18 cellular contexts compared by ENCODE assay signal in genomic region chr16:86073763-86074493, GRCh38.
DNase-seq lines count a peak whose midpoint lies in the region; ATAC-seq, FAIRE-seq and TF ChIP-seq lines count a peak whose summit lies in the region.
"Had no signal": no experiment of that assay in that cellular context is flagged by ENCODE, and none has a peak within 500 bp of the region (broad histone marks: within the 10 kb centered on the region; RNA-seq: fewer than 3 reads in every experiment).

No MANE protein-coding gene starts in this region.

- TF ChIP-seq CTCF in RWPE2 (IDR thresholded peaks at IDR 0.05; ENCODE audit: poor library complexity, severe bottlenecking): no peak
- TF ChIP-seq CTCF in endodermal cell (conservative IDR thresholded peaks at IDR 0.05): no peak
- no peak for TF ChIP-seq CTCF in nephron progenitor cell (IDR thresholded peaks at IDR 0.05)
- no peak for TF ChIP-seq CTCF in transverse colon (IDR thresholded peaks at IDR 0.05)

- no peaks in the 10 kb centered on the region for H3K9me3 Mint-ChIP-seq in endodermal cell
- H3K9me3 Mint-ChIP-seq in nephron progenitor cell: no peaks in the 10 kb centered on the region
- no peaks in the 10 kb centered on the region for H3K9me3 Mint-ChIP-seq in activated CD4-positive, alpha-beta T cell treated with anti-CD3 and anti-CD28 coated beads, Interleukin-2, amount 10 ng/mL, durations not matched to agents 24 days and 14 days
- H3K9me3 Mint-ChIP-seq in naive thymus-derived CD4-positive, alpha-beta T cell: peaks cover 0 to 1% (median 0%) of the 10 kb centered on the region in 11 donors
- H3K9me3 Mint-ChIP-seq: HFFc6 had no signal

- intact Hi-C loops in transverse colon (cut with DNase I; ENCODE audit: low total_unique reads): loop anchor here (2.0 to 10.0 kb wide), 3 partner anchors 231 to 447 kb away; no protein-coding TSS in a partner anchor
- intact Hi-C loops in activated CD4-positive, alpha-beta T cell treated with anti-CD3 and anti-CD28 coated beads, Interleukin-2, amount 10 ng/mL, durations not matched to agents 24 days and 14 days (cut with micrococcal nuclease): loop anchor here (2.0 kb wide), 1 partner anchor 447 kb away; no protein-coding TSS in a partner anchor
- intact Hi-C loops in naive thymus-derived CD4-positive, alpha-beta T cell (cut with micrococcal nuclease): no loop called here

- POLR2A ChIA-PET in naive thymus-derived CD4-positive, alpha-beta T cell (lab: Charles Lee): no interaction called here

- H3K27ac ChIP-seq in RWPE2 (ENCODE audit: poor library complexity, severe bottlenecking): no peak overlapping the region
- no peak overlapping the region for H3K27ac ChIP-seq in endodermal cell (ENCODE audit: low read depth, low read length)
- H3K27ac ChIP-seq in transverse colon: peak overlapping the region in 1 of 4 donors; percentile 33
- no peak overlapping the region for H3K27ac ChIP-seq in small intestine (ENCODE audit: low read depth in 1 of 2, low read length in 1 of 2)
- no peak overlapping the region for H3K27ac ChIP-seq in naive thymus-derived CD4-positive, alpha-beta T cell (ENCODE audit: low read depth, low read length)
- H3K27ac ChIP-seq: GM23248 had no signal

- peaks cover 26% of the 10 kb centered on the region for H3K27me3 ChIP-seq in RWPE2 (ENCODE audit: insufficient read depth, poor library complexity, severe bottlenecking)
- H3K27me3 ChIP-seq in endodermal cell (ENCODE audit: control insufficient read depth, insufficient read depth, low read length, poor library complexity, severe bottlenecking): no peaks in the 10 kb centered on the region
- H3K27me3 ChIP-seq in transverse colon: no peaks in the 10 kb centered on the region
- no peaks in the 10 kb centered on the region for H3K27me3 ChIP-seq in small intestine (ENCODE audit: control insufficient read depth in 2 of 2, insufficient read depth in 2 of 2, low read length in 2 of 2)
- no peaks in the 10 kb centered on the region for H3K27me3 ChIP-seq in naive thymus-derived CD4-positive, alpha-beta T cell (ENCODE audit: control insufficient read depth in 2 of 2, insufficient read depth in 2 of 2, low read length in 2 of 2)

- peaks cover 12% of the 10 kb centered on the region for H3K4me1 Mint-ChIP-seq in endodermal cell
- H3K4me1 Mint-ChIP-seq in nephron progenitor cell: peaks cover 71% of the 10 kb centered on the region
- H3K4me1 Mint-ChIP-seq in activated CD4-positive, alpha-beta T cell treated with anti-CD3 and anti-CD28 coated beads, Interleukin-2, amount 10 ng/mL, durations not matched to agents 24 days and 14 days: no peaks in the 10 kb centered on the region
- H3K4me1 Mint-ChIP-seq in naive thymus-derived CD4-positive, alpha-beta T cell: peaks cover 0 to 4% (median 0%) of the 10 kb centered on the region in 7 donors
- H3K4me1 Mint-ChIP-seq: CD4-positive, CD25-positive, alpha-beta regulatory T cell had no signal

- ATAC-seq in RWPE2 (ENCODE audit: low read depth): no peak
- ATAC-seq in naive thymus-derived CD4-positive, alpha-beta T cell: no peak

- no peaks in the 10 kb centered on the region for H3K36me3 ChIP-seq in RWPE2 (ENCODE audit: low read depth)
- no peaks in the 10 kb centered on the region for H3K36me3 ChIP-seq in endodermal cell (ENCODE audit: control insufficient read depth, insufficient read depth, low read length)
- H3K36me3 ChIP-seq in transverse colon: no peaks in the 10 kb centered on the region
- no peaks in the 10 kb centered on the region for H3K36me3 ChIP-seq in small intestine (ENCODE audit: control insufficient read depth in 2 of 2, insufficient read depth in 2 of 2, low read length in 2 of 2)
- H3K36me3 ChIP-seq in naive thymus-derived CD4-positive, alpha-beta T cell (ENCODE audit: control insufficient read depth in 2 of 3, insufficient read depth in 3 of 3, low read length in 3 of 3): no peaks in the 10 kb centered on the region

- H3K27me3 Mint-ChIP-seq in endodermal cell (ENCODE audit: insufficient read depth) (no peaks in the 10 kb centered on the region), nephron progenitor cell (ENCODE audit: low read depth, poor library complexity) (peaks cover 47% of the 10 kb centered on the region)
- H3K27me3 Mint-ChIP-seq in activated CD4-positive, alpha-beta T cell treated with anti-CD3 and anti-CD28 coated beads, Interleukin-2, amount 10 ng/mL, durations not matched to agents 24 days and 14 days: peaks cover 3% of the 10 kb centered on the region
- H3K27me3 Mint-ChIP-seq in naive thymus-derived CD4-positive, alpha-beta T cell: peaks cover 2 to 40% (median 19%) of the 10 kb centered on the region in 5 donors
- H3K27me3 Mint-ChIP-seq: CD4-positive, CD25-positive, alpha-beta regulatory T cell had no signal

- 93 to 94% methylated on average over 2 to 9 of the region's 9 CpGs for WGBS in endodermal cell (ENCODE audit: insufficient coverage in 1 of 2, insufficient read length in 1 of 2), 2 experiments
- WGBS in transverse colon (ENCODE audit: low coverage in 1 of 2), 2 donors: 87 to 88% methylated on average over 6 to 9 of the region's 9 CpGs
- WGBS in small intestine, 3 donors: 77 to 88% (median 80%) methylated on average over 9 of the region's 9 CpGs

- in situ Hi-C loops in transverse colon (cut with MboI; ENCODE audit: low pct_ligation_motif_present in 1 of 4, low pct_unique_long_range_greater_than_20kb in 1 of 4, low sequenced_read_pairs in 3 of 4): loop anchor here (10.0 kb wide), 4 partner anchors 121 to 451 kb away; partner anchors contain the start of gene FOXF1 (in 3 of the 4)

- no peak overlapping the region for H3K9ac ChIP-seq in endodermal cell (ENCODE audit: extremely low read depth, low read length, poor library complexity, severe bottlenecking)
- H3K9ac ChIP-seq: GM23248 had no signal

- CTCF ChIA-PET in naive thymus-derived CD4-positive, alpha-beta T cell (lab: Charles Lee): interaction anchor here (1.1 kb wide), 1 partner anchor 14 kb away, joined by 4 read pairs; no protein-coding TSS in a partner anchor

- H3K4me3 Mint-ChIP-seq in endodermal cell (no peak overlapping the region), nephron progenitor cell (peak overlapping the region; percentile 18)
- no peak overlapping the region for H3K4me3 Mint-ChIP-seq in activated CD4-positive, alpha-beta T cell treated with anti-CD3 and anti-CD28 coated beads, Interleukin-2, amount 10 ng/mL, durations not matched to agents 24 days and 14 days
- no peak overlapping the region for H3K4me3 Mint-ChIP-seq in naive thymus-derived CD4-positive, alpha-beta T cell
- H3K4me3 Mint-ChIP-seq: CD4-positive, CD25-positive, alpha-beta regulatory T cell; HFFc6 had no signal

- TF ChIP-seq POLR2A in transverse colon (IDR thresholded peaks at IDR 0.05): no peak

- FAIRE-seq in small intestine (lab: Jason Lieb, UNC): no peak

- H3K4me3 ChIP-seq in RWPE2 (ENCODE audit: severe bottlenecking): no peak overlapping the region
- H3K4me3 ChIP-seq in endodermal cell (ENCODE audit: low read length): no peak overlapping the region
- no peak overlapping the region for H3K4me3 ChIP-seq in transverse colon
- H3K4me3 ChIP-seq in small intestine (ENCODE audit: low read depth in 1 of 2, low read length in 2 of 2): no peak overlapping the region
- H3K4me3 ChIP-seq in naive thymus-derived CD4-positive, alpha-beta T cell (ENCODE audit: low read length): no peak overlapping the region
- H3K4me3 ChIP-seq: GM23248 had no signal

- no peaks in the 10 kb centered on the region for H3K9me3 ChIP-seq in RWPE2 (ENCODE audit: severe bottlenecking)
- no peaks in the 10 kb centered on the region for H3K9me3 ChIP-seq in endodermal cell (ENCODE audit: control insufficient read depth, low read length)
- H3K9me3 ChIP-seq in transverse colon: no peaks in the 10 kb centered on the region
- H3K9me3 ChIP-seq in small intestine (ENCODE audit: control insufficient read depth, low read depth): no peaks in the 10 kb centered on the region
- no peaks in the 10 kb centered on the region for H3K9me3 ChIP-seq in naive thymus-derived CD4-positive, alpha-beta T cell (ENCODE audit: control insufficient read depth in 2 of 3, low read length in 3 of 3)

- H3K36me3 Mint-ChIP-seq in endodermal cell (ENCODE audit: low read depth): no peaks in the 10 kb centered on the region
- H3K36me3 Mint-ChIP-seq in nephron progenitor cell (ENCODE audit: low read depth): no peaks in the 10 kb centered on the region
- no peaks in the 10 kb centered on the region for H3K36me3 Mint-ChIP-seq in activated CD4-positive, alpha-beta T cell treated with anti-CD3 and anti-CD28 coated beads, Interleukin-2, amount 10 ng/mL, durations not matched to agents 24 days and 14 days (ENCODE audit: low read depth)
- no peaks in the 10 kb centered on the region for H3K36me3 Mint-ChIP-seq in naive thymus-derived CD4-positive, alpha-beta T cell
- H3K36me3 Mint-ChIP-seq: CD4-positive, CD25-positive, alpha-beta regulatory T cell had no signal

- H3K27ac Mint-ChIP-seq in endodermal cell: no peak overlapping the region
- H3K27ac Mint-ChIP-seq in nephron progenitor cell: no peak overlapping the region
- H3K27ac Mint-ChIP-seq in activated CD4-positive, alpha-beta T cell treated with anti-CD3 and anti-CD28 coated beads, Interleukin-2, amount 10 ng/mL, durations not matched to agents 24 days and 14 days: no peak overlapping the region
- H3K27ac Mint-ChIP-seq in naive thymus-derived CD4-positive, alpha-beta T cell: no peak overlapping the region
- H3K27ac Mint-ChIP-seq: HFFc6 had no signal

- peak; percentile 45 for DNase-seq in RWPE2 (ENCODE audit: low spot score)
- peak; percentile 39 for DNase-seq in endodermal cell
- DNase-seq in nephron progenitor cell: no peak
- DNase-seq in transverse colon: peak; percentile 4
- DNase-seq in HUDEP-2 (lab: John Stamatoyannopoulos, UW; ENCODE audit: unreplicated experiment in 76 of 76): no peak
- DNase-seq in activated CD4-positive, alpha-beta T cell treated with anti-CD3 and anti-CD28 coated beads, Interleukin-2, amount 10 ng/mL, durations not matched to agents 24 days and 14 days: no peak
- DNase-seq in small intestine: no peak
- no peak for DNase-seq in naive thymus-derived CD4-positive, alpha-beta T cell
- DNase-seq: ACHN; Calu3; CD4-positive, CD25-positive, alpha-beta regulatory T cell; DMS79; GM23248; HFFc6; Kasumi-1; NCI-H1417; NCI-H2029 treated with DMSO at 0.1 percent for 48 hours; NCI-H510A treated with DMSO at 0.1 percent for 48 hours had no signal

- H3K4me1 ChIP-seq in RWPE2 (ENCODE audit: insufficient read depth, poor library complexity, severe bottlenecking) (no peaks in the 10 kb centered on the region), endodermal cell (ENCODE audit: control insufficient read depth, insufficient read depth, low read length) (no peaks in the 10 kb centered on the region), transverse colon (peaks cover 0 to 11% (median 2%) of the 10 kb centered on the region in 4 donors), small intestine (ENCODE audit: control insufficient read depth in 2 of 2, insufficient read depth in 1 of 2, low read depth in 1 of 2, low read length in 1 of 2) (no peaks in the 10 kb centered on the region)
- no peaks in the 10 kb centered on the region for H3K4me1 ChIP-seq in naive thymus-derived CD4-positive, alpha-beta T cell (ENCODE audit: control insufficient read depth in 2 of 2, insufficient read depth in 2 of 2, low read length in 2 of 2)

- no peak for TF ChIP-seq EP300 in transverse colon (IDR thresholded peaks at IDR 0.05; ENCODE audit: low read depth)

Comparison
In these comparisons a context has a peak if more than half of its experiments do, and no peak if none do; other contexts are left out.
1. DNase-seq: peak in RWPE2 (single experiment), endodermal cell (single experiment) and transverse colon (single experiment); none in nephron progenitor cell (single experiment), HUDEP-2 (0 of 76), activated CD4-positive, alpha-beta T cell treated with anti-CD3 and anti-CD28 coated beads, Interleukin-2, amount 10 ng/mL, durations not matched to agents 24 days and 14 days (single experiment), small intestine (single experiment) and naive thymus-derived CD4-positive, alpha-beta T cell (0 of 9).
2. intact Hi-C loops: an anchor here in transverse colon (2.0 to 10.0 kb wide) and activated CD4-positive, alpha-beta T cell treated with anti-CD3 and anti-CD28 coated beads, Interleukin-2, amount 10 ng/mL, durations not matched to agents 24 days and 14 days (2.0 kb wide); none called in naive thymus-derived CD4-positive, alpha-beta T cell.